Comparison of ENCODE assay signal across 8 cellular contexts in genomic region chr19:4342421-4343055, GRCh38. TPM values are rescaled to one million over a fixed set of nuclear protein-coding genes. Genes with fewer than 3 reads are reported as not detected.
DNase-seq lines count a peak whose midpoint lies in the region; ATAC-seq, FAIRE-seq and TF ChIP-seq lines count a peak whose summit lies in the region.

No MANE protein-coding gene starts in this region.

- peak; percentile 94 for FAIRE-seq in H54 (lab: Jason Lieb, UNC)

- H3K27ac Mint-ChIP-seq in natural killer cell treated with Interleukin-12 subunit alpha and Interleukin-12 subunit beta and Interleukin-15 and Interleukin-18, amount 100 ng/mL, for 72 hours = peak overlapping the region; percentile 73 to 78

- H3K4me1 Mint-ChIP-seq in natural killer cell treated with Interleukin-12 subunit alpha and Interleukin-12 subunit beta and Interleukin-15 and Interleukin-18, amount 100 ng/mL, for 72 hours (ENCODE audit: low read depth in 2 of 2) = peaks cover 35 to 37% of the 10 kb centered on the region in 2 donors

- DNase-seq in ELF-1 (ENCODE audit: low read depth, low spot score) (peak; percentile 100), H54 (ENCODE audit: insufficient read length, low spot score) (peak; percentile 93), LoVo (ENCODE audit: low spot score) (peak; percentile 100), fibroblast of the aortic adventitia (ENCODE audit: low read depth) (peak; percentile 100)
- peak; percentile 96 for DNase-seq in activated effector memory CD4-positive, alpha-beta T cell treated with anti-CD3 and anti-CD28 coated beads, Interleukin-2, amount 50 U/mL, for 16 hours
- DNase-seq in natural killer cell treated with Interleukin-12 subunit alpha and Interleukin-12 subunit beta and Interleukin-15 and Interleukin-18, amount 100 ng/mL, for 72 hours (ENCODE audit: low spot score) = peak; percentile 97
- peak; percentile 97 for DNase-seq in stimulated activated naive CD4-positive, alpha-beta T cell treated with Interleukin-2 at 50 U/mL for 16 hours (lab: John Stamatoyannopoulos, UW)

- H3K27me3 Mint-ChIP-seq in natural killer cell treated with Interleukin-12 subunit alpha and Interleukin-12 subunit beta and Interleukin-15 and Interleukin-18, amount 100 ng/mL, for 72 hours = no peaks in the 10 kb centered on the region

- peak overlapping the region; percentile 91 for H3K4me3 Mint-ChIP-seq in natural killer cell treated with Interleukin-12 subunit alpha and Interleukin-12 subunit beta and Interleukin-15 and Interleukin-18, amount 100 ng/mL, for 72 hours

- TF ChIP-seq CTCF in fibroblast of the aortic adventitia (IDR thresholded peaks at IDR 0.05; ENCODE audit: insufficient read depth, low read length) = no peak

- H3K9me3 Mint-ChIP-seq in natural killer cell treated with Interleukin-12 subunit alpha and Interleukin-12 subunit beta and Interleukin-15 and Interleukin-18, amount 100 ng/mL, for 72 hours = no peaks in the 10 kb centered on the region

- ATAC-seq in natural killer cell treated with Interleukin-12 subunit alpha and Interleukin-12 subunit beta and Interleukin-15 and Interleukin-18, amount 100 ng/mL, for 72 hours = peak; percentile 92 to 94

- no peaks in the 10 kb centered on the region for H3K36me3 Mint-ChIP-seq in natural killer cell treated with Interleukin-12 subunit alpha and Interleukin-12 subunit beta and Interleukin-15 and Interleukin-18, amount 100 ng/mL, for 72 hours

- TF ChIP-seq POLR2A in H54 (IDR thresholded peaks at IDR 0.05; ENCODE audit: low read depth, low read length) (peak; percentile 72), Raji (IDR thresholded peaks at IDR 0.05; ENCODE audit: insufficient read depth, low read depth, low read length) (peak; percentile 87)

- peak overlapping the region; percentile 82 for H3K4me3 ChIP-seq in fibroblast of the aortic adventitia (ENCODE audit: low read depth, low read length)

RNA-seq across cellular contexts. Expression of gene MPND, which starts 0.8 kb away (rescaled TPM):
- total RNA-seq in fibroblast of the aortic adventitia (ENCODE audit: low replicate concordance) = 5.4 and 13.2 TPM in 2 replicates
- 10 to 100 TPM; 28.3 to 73.5 TPM for total RNA-seq in natural killer cell treated with Interleukin-12 subunit alpha and Interleukin-12 subunit beta and Interleukin-15 and Interleukin-18, amount 100 ng/mL, for 72 hours

RNA-seq across cellular contexts. Expression of gene STAP2, which starts 3.9 kb away (rescaled TPM):
- total RNA-seq in fibroblast of the aortic adventitia (ENCODE audit: low replicate concordance) = 1.2 and 7.5 TPM in 2 replicates
- total RNA-seq in natural killer cell treated with Interleukin-12 subunit alpha and Interleukin-12 subunit beta and Interleukin-15 and Interleukin-18, amount 100 ng/mL, for 72 hours = 10 to 100 TPM in 1 of 2 donors, 1 to 10 TPM in 1; 7.3 to 12.8 TPM

RNA-seq across cellular contexts. Expression of gene FSD1, which starts 38.1 kb away (rescaled TPM):
- 6.3 and 7.5 TPM in 2 replicates for total RNA-seq in fibroblast of the aortic adventitia (ENCODE audit: low replicate concordance)
- 10 to 100 TPM; 16.0 to 24.7 TPM for total RNA-seq in natural killer cell treated with Interleukin-12 subunit alpha and Interleukin-12 subunit beta and Interleukin-15 and Interleukin-18, amount 100 ng/mL, for 72 hours

RNA-seq across cellular contexts. Expression of gene TMIGD2, which starts 40.3 kb away (rescaled TPM):
- total RNA-seq in fibroblast of the aortic adventitia (ENCODE audit: low replicate concordance) = not detected in 2 replicates
- total RNA-seq in natural killer cell treated with Interleukin-12 subunit alpha and Interleukin-12 subunit beta and Interleukin-15 and Interleukin-18, amount 100 ng/mL, for 72 hours = 1 to 10 TPM; 4.6 to 5.1 TPM

RNA-seq across cellular contexts. Expression of gene SH3GL1, which starts 57.8 kb away (rescaled TPM):
- 49.1 and 97.2 TPM in 2 replicates for total RNA-seq in fibroblast of the aortic adventitia (ENCODE audit: low replicate concordance)
- 10 to 100 TPM; 47.0 to 50.8 TPM for total RNA-seq in natural killer cell treated with Interleukin-12 subunit alpha and Interleukin-12 subunit beta and Interleukin-15 and Interleukin-18, amount 100 ng/mL, for 72 hours

Comparison
In these comparisons a context has a peak if more than half of its experiments do, and no peak if none do; other contexts are left out.
1. Peak in every context shown above with its lines: DNase-seq, ATAC-seq and H3K4me3 ChIP-seq.